Comparison of ENCODE assay signal across 17 cellular contexts in the genomic region with DNA sequence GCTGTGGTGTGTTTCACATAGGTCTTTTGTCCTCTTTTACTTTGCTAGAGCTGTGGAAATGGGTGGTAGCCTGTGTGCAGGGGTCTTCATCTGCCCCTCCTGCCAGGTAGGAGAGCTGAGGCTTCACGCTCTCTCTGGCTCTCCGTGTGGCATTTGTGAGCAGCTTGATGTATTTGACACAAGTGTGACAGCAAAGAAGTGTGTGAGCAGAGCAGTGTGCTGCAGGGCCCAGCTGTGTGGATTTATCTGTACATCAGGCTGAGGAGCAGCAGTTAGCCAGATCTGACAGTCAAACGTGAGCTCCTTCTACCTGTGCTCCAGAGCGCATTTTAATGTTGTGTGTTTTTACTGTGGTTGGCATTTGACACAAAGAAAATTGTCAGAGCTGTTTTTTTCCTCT.
DNase-seq lines count a peak whose midpoint lies in the region; ATAC-seq, FAIRE-seq and TF ChIP-seq lines count a peak whose summit lies in the region.
"Had no signal": no experiment of that assay in that cellular context is flagged by ENCODE, and none has a peak within 500 bp of the region (broad histone marks: within the 10 kb centered on the region; RNA-seq: fewer than 3 reads in every experiment).

No MANE protein-coding gene starts in this region.

- H3K9me3 ChIP-seq in breast epithelium (no peaks in the 10 kb centered on the region), mammary epithelial cell (replicated peaks; ENCODE audit: insufficient read depth, low read length) (no peaks in the 10 kb centered on the region), K562 (replicated peaks; ENCODE audit: control insufficient read depth, insufficient read depth, low read depth, low read length) (no peaks in the 10 kb centered on the region), mesenchymal stem cell (ENCODE audit: control insufficient read depth, low read length) (no peaks in the 10 kb centered on the region), pancreas (no peaks in the 10 kb centered on the region)
- H3K9me3 ChIP-seq: A549, HAP-1 had no signal

- peak overlapping the region; percentile 80 for H4K8ac ChIP-seq in mesenchymal stem cell (ENCODE audit: low read length)

- no peak overlapping the region for H2BK120ac ChIP-seq in mesenchymal stem cell (ENCODE audit: low read depth, low read length)

- no peak overlapping the region for H3K18ac ChIP-seq in mesenchymal stem cell (ENCODE audit: low read depth in 1 of 2, low read length in 2 of 2)

- no peak overlapping the region for H2BK5ac ChIP-seq in mesenchymal stem cell (ENCODE audit: low read depth, low read length, poor library complexity, severe bottlenecking)

- H3K79me2 ChIP-seq in mammary epithelial cell (ENCODE audit: insufficient read depth, low read length) (peaks cover 65% of the 10 kb centered on the region), K562 (ENCODE audit: control insufficient read depth, insufficient read depth, low read length) (no peaks in the 10 kb centered on the region)

- no peak for TF ChIP-seq EP300 in K562 (IDR thresholded peaks at IDR 0.05; ENCODE audit: low read length)

- H3K36me3 ChIP-seq in breast epithelium (no peaks in the 10 kb centered on the region), mammary epithelial cell (ENCODE audit: insufficient read depth, low read length) (no peaks in the 10 kb centered on the region), K562 (ENCODE audit: control insufficient read depth, insufficient read depth, low read length) (no peaks in the 10 kb centered on the region; the same call in 2 of the 3 replicates), mesenchymal stem cell (ENCODE audit: control insufficient read depth in 1 of 2, insufficient read depth in 2 of 2, low read depth in 1 of 2, low read length in 2 of 2) (peaks cover 0 to 7% of the 10 kb centered on the region in 2 experiments), pancreas (no peaks in the 10 kb centered on the region)
- H3K36me3 ChIP-seq: HAP-1 had no signal

- intact Hi-C loops in breast epithelium (cut with DNase I; ENCODE audit: low total_unique reads), result no loop called here
- intact Hi-C loops in mammary epithelial cell (cut with micrococcal nuclease), result loop anchor here (5.0 kb wide), 1 partner anchor 77 kb away; no protein-coding TSS in a partner anchor
- intact Hi-C loops in K562 (cut with micrococcal nuclease), result no loop called here
- intact Hi-C loops in pancreas (cut with DNase I), result no loop called here

- peaks cover 14% of the 10 kb centered on the region for H3K79me1 ChIP-seq in mesenchymal stem cell (replicated peaks; ENCODE audit: low read length, poor library complexity, severe bottlenecking)

- no peak overlapping the region for H3K14ac ChIP-seq in mesenchymal stem cell (ENCODE audit: low read length in 2 of 2)

- no peak overlapping the region for H4K91ac ChIP-seq in mesenchymal stem cell (ENCODE audit: low read length)

- H3K4me3 ChIP-seq in breast epithelium (no peak overlapping the region), mammary epithelial cell (replicated peaks in 1 of 3; ENCODE audit: insufficient read depth in 1 of 3, low read depth in 2 of 3, low read length in 3 of 3) (no peak overlapping the region), K562 (no peak overlapping the region), mesenchymal stem cell (ENCODE audit: insufficient read depth in 1 of 2, low read depth in 1 of 2, low read length in 2 of 2) (no peak overlapping the region), pancreas (no peak overlapping the region)
- H3K4me3 ChIP-seq: A549, HAP-1, SK-N-MC had no signal

- H4K20me1 ChIP-seq in mammary epithelial cell (ENCODE audit: insufficient read depth, low read length) (no peaks in the 10 kb centered on the region), K562 (replicated peaks; ENCODE audit: control insufficient read depth, insufficient read depth, low read length) (no peaks in the 10 kb centered on the region)

- no peaks in the 10 kb centered on the region for H3K9me1 ChIP-seq in K562 (ENCODE audit: control insufficient read depth, insufficient read depth, low read length)

- TF ChIP-seq CTCF in breast epithelium (IDR thresholded peaks at IDR 0.05) (no peak), mammary epithelial cell (conservative IDR thresholded peaks at IDR 0.05 in 1 of 2, IDR thresholded peaks at IDR 0.05 in 1 of 2; ENCODE audit: extremely low read depth in 1 of 2, insufficient read depth in 1 of 2, low read depth in 1 of 2, low read length in 2 of 2) (no peak), K562 (IDR thresholded peaks at IDR 0.05 in 2 of 3, conservative IDR thresholded peaks at IDR 0.05 in 1 of 3; ENCODE audit: insufficient read depth in 2 of 3, low read depth in 1 of 3, low read length in 3 of 3) (no peak), pancreas (IDR thresholded peaks at IDR 0.05) (no peak)

- no peak overlapping the region for H3K4ac ChIP-seq in mesenchymal stem cell (ENCODE audit: low read depth in 1 of 2, low read length in 2 of 2)

- H3K27me3 ChIP-seq in breast epithelium (no peaks in the 10 kb centered on the region), mammary epithelial cell (ENCODE audit: insufficient read depth, low read length) (no peaks in the 10 kb centered on the region), K562 (ENCODE audit: control insufficient read depth in 2 of 2, insufficient read depth in 2 of 2, low read length in 2 of 2) (no peaks in the 10 kb centered on the region), mesenchymal stem cell (ENCODE audit: control insufficient read depth in 1 of 2, insufficient read depth in 1 of 2, low read length in 2 of 2) (no peaks in the 10 kb centered on the region), pancreas (no peaks in the 10 kb centered on the region)

- TF ChIP-seq POLR2A in breast epithelium (IDR thresholded peaks at IDR 0.05) (no peak), K562 (conservative IDR thresholded peaks at IDR 0.05) (no peak)

- no peak overlapping the region for H2AFZ ChIP-seq in mammary epithelial cell (ENCODE audit: low read depth, low read length)
- no peak overlapping the region for H2AFZ ChIP-seq in K562 (ENCODE audit: low read depth, low read length)
- H2AFZ ChIP-seq in mesenchymal stem cell (ENCODE audit: low read depth, low read length), result no peak overlapping the region

- no peak overlapping the region for H2BK12ac ChIP-seq in mesenchymal stem cell (ENCODE audit: low read length in 2 of 2)

- dilution Hi-C loops in mammary epithelial cell (cut with HindIII; ENCODE audit: low sequenced_read_pairs), result no loop called here

- TF ChIP-seq RAD21 in K562 (CRISPR knock-in tag; conservative IDR thresholded peaks at IDR 0.05 in 1 of 2, IDR thresholded peaks at IDR 0.05 in 1 of 2), result no peak

- 37% methylated on average over 3 of the region's 4 CpGs for WGBS in mammary epithelial cell (ENCODE audit: low coverage, missing lambda C conversion rate)
- 55% methylated on average over 4 of the region's 4 CpGs for WGBS in K562 (ENCODE audit: insufficient coverage, low coverage, missing lambda C conversion rate)
- WGBS in mesenchymal stem cell, result 86% methylated on average over 4 of the region's 4 CpGs
- WGBS in pancreas, 2 donors, result 67 to 73% methylated on average over 4 of the region's 4 CpGs

- H3K27ac ChIP-seq in breast epithelium (peak overlapping the region; percentile 49 to 73), mammary epithelial cell (ENCODE audit: insufficient read depth, low read depth, low read length) (no peak overlapping the region), K562 (ENCODE audit: extremely low read depth, low read depth, low read length) (no peak overlapping the region), mesenchymal stem cell (ENCODE audit: low read length, poor library complexity, severe bottlenecking) (no peak overlapping the region), pancreas (no peak overlapping the region)
- H3K27ac ChIP-seq: SK-N-MC had no signal

- POLR2A ChIA-PET in K562 (lab: Yijun Ruan, JAX), result interaction anchor here (0.5 to 1.0 kb wide), 2 partner anchors 40 to 67 kb away, joined by 3 read pairs; no protein-coding TSS in a partner anchor

- in situ Hi-C loops in mammary epithelial cell (cut with MboI; ENCODE audit: low sequenced_read_pairs in 2 of 2) (no loop called here), K562 (cut with MboI) (no loop called here)

- H3K4me1 ChIP-seq in breast epithelium, result peaks cover 0 to 14% of the 10 kb centered on the region in 2 donors
- peaks cover 39% of the 10 kb centered on the region for H3K4me1 ChIP-seq in mammary epithelial cell (ENCODE audit: insufficient read depth, low read length)
- H3K4me1 ChIP-seq in K562 (replicated peaks in 1 of 2; ENCODE audit: control insufficient read depth in 2 of 2, insufficient read depth in 2 of 2, low read length in 2 of 2), result no peaks in the 10 kb centered on the region; a peak in 1 of 5 replicates
- peaks cover 7% of the 10 kb centered on the region for H3K4me1 ChIP-seq in mesenchymal stem cell (ENCODE audit: control insufficient read depth, insufficient read depth, low read depth, low read length)
- H3K4me1 ChIP-seq in pancreas, result no peaks in the 10 kb centered on the region

- BruUV-seq in mammary epithelial cell (replicated peaks; lab: Mats Ljungman, UMichigan) (no TSS peak), K562 (replicated peaks; lab: Mats Ljungman, UMichigan) (no TSS peak)

- DNase-seq in breast epithelium (ENCODE audit: low spot score in 2 of 2), result no peak
- DNase-seq in mammary epithelial cell, result no peak
- no peak for DNase-seq in K562 (ENCODE audit: extremely low read depth in 1 of 4, low spot score in 3 of 4)
- no peak for DNase-seq in mesenchymal stem cell
- DNase-seq in pancreas, result no peak
- no peak for DNase-seq in RCC 7860 (ENCODE audit: low spot score)
- DNase-seq: NCI-H2029, NCI-H2171, NCI-H446, NCI-H748 treated with DMSO at 0.1 percent for 48 hours had no signal

- peak overlapping the region; percentile 16 for H2AK5ac ChIP-seq in mesenchymal stem cell (ENCODE audit: low read length, severe bottlenecking)

- FAIRE-seq in K562 (lab: Jason Lieb, UNC) (no peak), pancreas (lab: Jason Lieb, UNC) (no peak), RCC 7860 (lab: Jason Lieb, UNC) (no peak)
- FAIRE-seq: A549, GM19239 had no signal

- H2BK15ac ChIP-seq in mesenchymal stem cell (ENCODE audit: low read depth, poor library complexity, severe bottlenecking), result no peak overlapping the region

- H3K4me2 ChIP-seq in mammary epithelial cell (ENCODE audit: insufficient read depth, low read depth, low read length) (no peak overlapping the region), K562 (ENCODE audit: insufficient read depth, low read length) (no peak overlapping the region), mesenchymal stem cell (ENCODE audit: low read length, poor library complexity, severe bottlenecking) (no peak overlapping the region)
- H3K4me2 ChIP-seq: A549 had no signal

- CTCF ChIA-PET in mammary epithelial cell (lab: Charles Lee; ENCODE audit: low non-redundant PET), result no interaction called here
- CTCF ChIA-PET in K562 (lab: Yijun Ruan, JAX; ENCODE audit: low intra/inter-chr PET ratio), result no interaction called here

- no peak overlapping the region for H3K9ac ChIP-seq in mammary epithelial cell (ENCODE audit: insufficient read depth, low read length)
- no peak overlapping the region for H3K9ac ChIP-seq in K562 (ENCODE audit: insufficient read depth in 1 of 2, low read depth in 2 of 2, low read length in 2 of 2)
- no peak overlapping the region for H3K9ac ChIP-seq in mesenchymal stem cell (ENCODE audit: low read length)

- no peak for ATAC-seq in K562
- ATAC-seq in pancreas, result no peak
- ATAC-seq in GM18517 (IDR thresholded peaks at IDR 0.05; ENCODE audit: unreplicated experiment), result no peak
- ATAC-seq in GM19351 (IDR thresholded peaks at IDR 0.05; ENCODE audit: unreplicated experiment), result no peak
- ATAC-seq: A549, Right ventricle myocardium inferior had no signal

- H3K23ac ChIP-seq in mesenchymal stem cell (ENCODE audit: low read length in 2 of 2), result no peak overlapping the region

Comparison
In these comparisons a context has a peak if more than half of its experiments do, and no peak if none do; other contexts are left out.
1. H3K27ac ChIP-seq: peak in breast epithelium (2 of 2); none in mammary epithelial cell (single experiment), K562 (single experiment), mesenchymal stem cell (single experiment) and pancreas (0 of 4).